ENCODE assay signal across 2 cellular contexts in genomic region chr2:136363921-136364320, GRCh38.
TF ChIP-seq lines count a peak whose summit lies in the region.

No MANE protein-coding gene starts in this region.

TF ChIP-seq in H1, 55 proteins besides CTCF, POLR2A, EP300 and RAD21 (continued from another document):
- TF ChIP-seq CREB1 (IDR thresholded peaks at IDR 0.05) (no peak), RNF2 (IDR thresholded peaks at IDR 0.05; ENCODE audit: borderline replicate concordance, low read depth, low read length, missing control alignments, poor library complexity, severe bottlenecking) (no peak), ATF3 (IDR thresholded peaks at IDR 0.05; ENCODE audit: insufficient read depth, low read depth, low read length) (no peak), CBX5 (IDR thresholded peaks at IDR 0.05; ENCODE audit: low read depth, low read length) (no peak), CBX8 (IDR thresholded peaks at IDR 0.05; ENCODE audit: borderline replicate concordance, low read depth, low read length) (no peak)

TF ChIP-seq in HEK293T, 16 proteins besides CTCF, POLR2A, EP300 and RAD21 (continued from another document):
- TF ChIP-seq SUZ12 (IDR thresholded peaks at IDR 0.05), result no peak
- no peak for TF ChIP-seq FOXM1 (IDR thresholded peaks at IDR 0.05; ENCODE audit: borderline replicate concordance)
